ENCODE assay signal across 23 cellular contexts in the genomic region with DNA sequence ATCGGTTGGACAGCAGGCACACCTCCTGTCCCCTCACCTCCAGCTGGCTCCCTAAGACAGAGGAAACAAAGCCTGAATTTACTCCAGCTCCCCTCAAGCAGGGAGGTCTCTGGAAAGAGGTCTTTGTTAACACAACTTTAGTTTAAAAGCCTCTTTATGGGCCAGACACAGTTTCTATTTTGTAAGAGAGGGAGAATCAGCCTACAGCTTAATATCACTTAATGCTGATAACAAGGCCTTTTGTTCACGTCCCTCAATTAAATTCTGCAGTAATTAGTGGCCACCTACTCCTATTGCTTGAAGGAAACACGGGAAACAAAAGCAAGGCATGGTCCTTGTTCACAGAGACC. TPM values are rescaled to one million over a fixed set of nuclear protein-coding genes. Genes with fewer than 3 reads are reported as not detected.
DNase-seq lines count a peak whose midpoint lies in the region; ATAC-seq and FAIRE-seq lines count a peak whose summit lies in the region.
"Had no signal": no experiment of that assay in that cellular context is flagged by ENCODE, and none has a peak within 500 bp of the region (broad histone marks: within the 10 kb centered on the region; RNA-seq: fewer than 3 reads in every experiment).

No MANE protein-coding gene starts in this region.

- DNase-seq in cardiac septum (ENCODE audit: low spot score), result peak; percentile 7
- DNase-seq in right cardiac atrium, result no peak
- peak; percentile 65 for DNase-seq in foreskin melanocyte
- DNase-seq in neuronal stem cell (ENCODE audit: low spot score), result no peak
- no peak for DNase-seq in T1000 (lab: John Stamatoyannopoulos, UW)
- no peak for DNase-seq in mesendoderm
- no peak for DNase-seq in NCI-H2029 treated with DMSO at 0.1 percent for 48 hours (lab: John Stamatoyannopoulos, UW)
- no peak for DNase-seq in GM19239 (ENCODE audit: insufficient read length, low spot score)
- DNase-seq: activated T-cell treated with anti-CD3 and anti-CD28 coated beads, Interleukin-2, amount 50 U/mL, for 4 hours; AML-193; CD4-positive, alpha-beta T cell; cerebellar nuclear complex; gastrocnemius medialis; GM23248; NCI-H1048; NCI-H187; OCI-M1; psoas muscle; stimulated activated CD4-positive, alpha-beta T cell treated with anti-CD3 and anti-CD28 coated beads, Interleukin-4, amount 100 ng/mL, for 24 hours; T-helper 1 cell; uterus had no signal

- H3K4me3 ChIP-seq in right cardiac atrium (ENCODE audit: low read length) (no peak overlapping the region), neuronal stem cell (ENCODE audit: low read length in 2 of 2) (no peak overlapping the region), mesendoderm (ENCODE audit: low read length) (no peak overlapping the region)
- H3K4me3 ChIP-seq: A549, gastrocnemius medialis, GM23248, psoas muscle, SK-N-MC, uterus had no signal

- H3K36me3 ChIP-seq in neuronal stem cell (replicated peaks in 1 of 2; ENCODE audit: control insufficient read depth in 2 of 2, insufficient read depth in 2 of 2, low read length in 2 of 2) (no peaks in the 10 kb centered on the region), mesendoderm (ENCODE audit: control insufficient read depth, insufficient read depth, low read length) (no peaks in the 10 kb centered on the region)
- H3K36me3 ChIP-seq: gastrocnemius medialis, uterus had no signal

- H3K4me1 ChIP-seq in right cardiac atrium (ENCODE audit: control insufficient read depth, insufficient read depth, low read length) (peaks cover 5% of the 10 kb centered on the region), neuronal stem cell (ENCODE audit: control insufficient read depth in 2 of 2, insufficient read depth in 1 of 2, low read depth in 1 of 2, low read length in 2 of 2) (peaks cover 42 to 55% of the 10 kb centered on the region in 2 donors), mesendoderm (ENCODE audit: control insufficient read depth, low read depth, low read length) (no peaks in the 10 kb centered on the region)
- H3K4me1 ChIP-seq: gastrocnemius medialis, psoas muscle, uterus had no signal

- no peaks in the 10 kb centered on the region for H3K9me3 ChIP-seq in right cardiac atrium (ENCODE audit: control insufficient read depth, low read length)
- H3K9me3 ChIP-seq in neuronal stem cell (replicated peaks in 1 of 2; ENCODE audit: control insufficient read depth in 2 of 2, insufficient read depth in 1 of 2, low read depth in 1 of 2, low read length in 2 of 2), result no peaks in the 10 kb centered on the region
- H3K9me3 ChIP-seq: A549, gastrocnemius medialis, psoas muscle, uterus had no signal

- H2AK5ac ChIP-seq in neuronal stem cell (ENCODE audit: low read depth, low read length) (no peak overlapping the region), mesendoderm (ENCODE audit: low read length) (no peak overlapping the region)

- H2BK120ac ChIP-seq in neuronal stem cell (ENCODE audit: low read depth, low read length), result no peak overlapping the region
- no peak overlapping the region for H2BK120ac ChIP-seq in mesendoderm (ENCODE audit: low read depth, low read length)

- H3K27ac ChIP-seq in right cardiac atrium (ENCODE audit: low read length), result no peak overlapping the region
- H3K27ac ChIP-seq in neuronal stem cell (replicated peaks; ENCODE audit: low read length), result peak overlapping the region; percentile 6
- H3K27ac ChIP-seq in mesendoderm (ENCODE audit: low read depth, low read length), result no peak overlapping the region
- H3K27ac ChIP-seq: A549, gastrocnemius medialis, GM23248, psoas muscle, SK-N-MC, uterus had no signal

- no peak overlapping the region for H4K91ac ChIP-seq in neuronal stem cell (ENCODE audit: low read depth, low read length, poor library complexity)

- no peak for ATAC-seq in right cardiac atrium
- ATAC-seq: A549; activated T-cell treated with anti-CD3 and anti-CD28 coated beads, Interleukin-2, amount 50 U/mL, for 4 hours; gastrocnemius medialis; psoas muscle had no signal

- H3K27me3 ChIP-seq in right cardiac atrium (ENCODE audit: control insufficient read depth, insufficient read depth) (no peaks in the 10 kb centered on the region), neuronal stem cell (ENCODE audit: control insufficient read depth in 3 of 3, insufficient read depth in 3 of 3, low read depth in 1 of 3, low read length in 3 of 3) (no peaks in the 10 kb centered on the region), mesendoderm (ENCODE audit: insufficient read depth, low read length, poor library complexity) (no peaks in the 10 kb centered on the region)
- H3K27me3 ChIP-seq: gastrocnemius medialis, uterus had no signal

- no peaks in the 10 kb centered on the region for H3K79me1 ChIP-seq in neuronal stem cell (ENCODE audit: low read depth, low read length)
- H3K79me1 ChIP-seq in mesendoderm (ENCODE audit: low read length), result no peaks in the 10 kb centered on the region

- H3K14ac ChIP-seq in neuronal stem cell (ENCODE audit: low read length), result no peak overlapping the region

- H3K4ac ChIP-seq in neuronal stem cell (ENCODE audit: low read length) (no peak overlapping the region), mesendoderm (ENCODE audit: low read depth, low read length) (no peak overlapping the region)

- H3K9ac ChIP-seq in neuronal stem cell (ENCODE audit: low read depth, low read length, poor library complexity) (no peak overlapping the region), mesendoderm (ENCODE audit: low read length) (no peak overlapping the region)
- H3K9ac ChIP-seq: GM23248 had no signal

- H2AFZ ChIP-seq in neuronal stem cell (ENCODE audit: low read length), result no peak overlapping the region
- H2AFZ ChIP-seq: GM23248 had no signal

- no peak overlapping the region for H3K4me2 ChIP-seq in neuronal stem cell (ENCODE audit: insufficient read depth, low read length, poor library complexity, severe bottlenecking)
- H3K4me2 ChIP-seq in mesendoderm (ENCODE audit: low read length), result no peak overlapping the region
- H3K4me2 ChIP-seq: A549 had no signal

- H3K23ac ChIP-seq in neuronal stem cell (ENCODE audit: low read depth, low read length, poor library complexity) (no peak overlapping the region), mesendoderm (ENCODE audit: low read length) (no peak overlapping the region)

- FAIRE-seq in GM19239 (lab: Jason Lieb, UNC), result no peak
- FAIRE-seq: A549 had no signal

- H2BK15ac ChIP-seq in neuronal stem cell (ENCODE audit: low read length) (no peak overlapping the region), mesendoderm (replicated peaks; ENCODE audit: low read depth) (no peak overlapping the region)

- no peak overlapping the region for H3K56ac ChIP-seq in mesendoderm (ENCODE audit: low read length)

- H2BK5ac ChIP-seq in neuronal stem cell (ENCODE audit: low read length) (no peak overlapping the region), mesendoderm (ENCODE audit: low read length) (no peak overlapping the region)

- H4K8ac ChIP-seq in neuronal stem cell (ENCODE audit: low read depth, low read length) (no peak overlapping the region), mesendoderm (ENCODE audit: low read depth, low read length) (no peak overlapping the region)

- H4K5ac ChIP-seq in mesendoderm (ENCODE audit: low read length), result no peak overlapping the region

- no peaks in the 10 kb centered on the region for H3K79me2 ChIP-seq in mesendoderm (ENCODE audit: control insufficient read depth, insufficient read depth, low read length)

- H3K18ac ChIP-seq in neuronal stem cell (ENCODE audit: low read length) (no peak overlapping the region), mesendoderm (ENCODE audit: low read length) (no peak overlapping the region)

- intact Hi-C loops in cardiac septum (cut with DNase I) (no loop called here), right cardiac atrium (cut with DNase I) (no loop called here)

- WGBS in right cardiac atrium, result 68% methylated on average over 3 of the region's 3 CpGs
- WGBS in neuronal stem cell (ENCODE audit: extremely low coverage in 2 of 2, insufficient read length in 2 of 2, insufficient replicate concordance in 1 of 2), 2 donors, result no CpG with 5 or more reads among the region's 3 CpGs
- no CpG with 5 or more reads among the region's 3 CpGs for WGBS in mesendoderm (ENCODE audit: extremely low coverage, insufficient coverage, low lambda C conversion rate)

- H2BK12ac ChIP-seq in neuronal stem cell (ENCODE audit: low read length), result no peak overlapping the region

RNA-seq across cellular contexts. Expression of a gene that starts 36.2 kb away (rescaled TPM):
- total RNA-seq in cardiac septum, result 77.1 TPM
- total RNA-seq in right cardiac atrium, result 10 to 100 TPM; 30.3 to 44.6 (median 35.5) TPM
- polyA plus RNA-seq in right cardiac atrium, result 16.2 TPM
- 15.2 TPM for polyA plus RNA-seq in neuronal stem cell (2013, experiment 1 of 2)
- 15.1 TPM for polyA plus RNA-seq in neuronal stem cell (2013, experiment 2 of 2)
- 3.1 TPM for polyA plus RNA-seq in mesendoderm (2013, experiment 1 of 2)
- polyA plus RNA-seq in mesendoderm (2013, experiment 2 of 2), result 2.9 TPM
- polyA plus RNA-seq: GM23248 had no signal

Comparison
In these comparisons a context has a peak if more than half of its experiments do, and no peak if none do; other contexts are left out.
1. DNase-seq: peak in cardiac septum (single experiment) and foreskin melanocyte (single experiment); none in right cardiac atrium (0 of 3), neuronal stem cell (single experiment), T1000 (single experiment), mesendoderm (single experiment), NCI-H2029 treated with DMSO at 0.1 percent for 48 hours (single experiment) and GM19239 (single experiment).